Comparison of ENCODE assay signal across 8 cellular contexts in genomic region chr1:240732390-240732789, GRCh38.
DNase-seq lines count a peak whose midpoint lies in the region; TF ChIP-seq lines count a peak whose summit lies in the region.

No MANE protein-coding gene starts in this region.

- H3K27ac ChIP-seq in epithelial cell of prostate (no peak overlapping the region), osteoblast (ENCODE audit: low read depth, low read length) (no peak overlapping the region)

- H3K9me3 ChIP-seq in osteoblast (ENCODE audit: low read depth, low read length), result no peaks in the 10 kb centered on the region

- H3K36me3 ChIP-seq in osteoblast (ENCODE audit: insufficient read depth, low read length), result no peaks in the 10 kb centered on the region

- H3K79me2 ChIP-seq in osteoblast (ENCODE audit: insufficient read depth, low read length), result no peaks in the 10 kb centered on the region

- no peak overlapping the region for H3K4me3 ChIP-seq in osteoblast (ENCODE audit: insufficient read depth, low read length)

- no peak overlapping the region for H3K4me2 ChIP-seq in osteoblast (ENCODE audit: insufficient read depth, low read length)

- TF ChIP-seq CTCF in osteoblast (IDR thresholded peaks at IDR 0.05; ENCODE audit: extremely low read depth, low read depth, low read length), result peak; percentile 71

- peaks cover 11% of the 10 kb centered on the region for H3K4me1 ChIP-seq in osteoblast (ENCODE audit: insufficient read depth, low read length)

- no peaks in the 10 kb centered on the region for H3K27me3 ChIP-seq in osteoblast (ENCODE audit: insufficient read depth, low read length)

- H4K20me1 ChIP-seq in osteoblast (ENCODE audit: insufficient read depth, low read length), result no peaks in the 10 kb centered on the region

- DNase-seq in NCI-H524 (lab: John Stamatoyannopoulos, UW) (peak; percentile 13 to 59), NCI-H524 treated with DMSO at 0.1 percent for 48 hours (lab: John Stamatoyannopoulos, UW) (no peak), H4 (ENCODE audit: low spot score) (peak; percentile 83), Kasumi-1 (lab: John Stamatoyannopoulos, UW) (peak; percentile 77 to 84), RKO (ENCODE audit: low spot score) (peak; percentile 81), epithelial cell of prostate (ENCODE audit: low read depth, low spot score) (peak; percentile 5), osteoblast (ENCODE audit: insufficient read length, low spot score, missing footprints) (peak; percentile 85)
- DNase-seq in stimulated activated CD4-positive, alpha-beta T cell treated with anti-CD3 and anti-CD28 coated beads, Interleukin-2, amount 100 ng/mL, for 48 hours, result no peak

- no peak overlapping the region for H2AFZ ChIP-seq in osteoblast (ENCODE audit: low read length)

Comparison
In these comparisons a context has a peak if more than half of its experiments do, and no peak if none do; other contexts are left out.
1. DNase-seq: peak in NCI-H524 (2 of 2), H4 (single experiment), Kasumi-1 (2 of 2), RKO (single experiment), epithelial cell of prostate (single experiment) and osteoblast (single experiment); none in NCI-H524 treated with DMSO at 0.1 percent for 48 hours (single experiment) and stimulated activated CD4-positive, alpha-beta T cell treated with anti-CD3 and anti-CD28 coated beads, Interleukin-2, amount 100 ng/mL, for 48 hours (0 of 2).